In genomic region chr6:31829633-31830492, GRCh38 we compare ENCODE assay signal across 1 cellular context.
TF ChIP-seq lines count a peak whose summit lies in the region.

No MANE protein-coding gene starts in this region.

TF ChIP-seq in K562, 482 proteins besides CTCF, POLR2A, EP300 and RAD21 (continued from another document and continues in another):
- peak; percentile 13 to 71; a peak in 2 of 4 replicates for TF ChIP-seq SIN3A (IDR thresholded peaks at IDR 0.05; ENCODE audit: borderline replicate concordance in 2 of 2, control insufficient read depth in 1 of 2, low read depth in 2 of 2, low read length in 2 of 2)
- TF ChIP-seq NR4A1 (CRISPR knock-in tag; IDR thresholded peaks at IDR 0.05): no peak
- TF ChIP-seq NR4A1 (tag; IDR thresholded peaks at IDR 0.05): no peak
- TF ChIP-seq JUND (IDR thresholded peaks at IDR 0.05; ENCODE audit: borderline replicate concordance, low read depth, low read length): no peak
- no peak for TF ChIP-seq JUND (tag; IDR thresholded peaks at IDR 0.05; ENCODE audit: borderline replicate concordance, low read depth, low read length)
- TF ChIP-seq MYBL2 (IDR thresholded peaks at IDR 0.05; ENCODE audit: low read depth): no peak
- TF ChIP-seq MYBL2 (CRISPR knock-in tag; IDR thresholded peaks at IDR 0.05; ENCODE audit: borderline replicate concordance): no peak
- TF ChIP-seq GTF2E2 (tag; IDR thresholded peaks at IDR 0.05): no peak
- TF ChIP-seq ZBED1 (IDR thresholded peaks at IDR 0.05): peak; percentile 59; the same call in 1 of the 2 replicates
- no peak for TF ChIP-seq FOXK1 (CRISPR knock-in tag; IDR thresholded peaks at IDR 0.05; ENCODE audit: borderline replicate concordance)
- TF ChIP-seq ASH1L (IDR thresholded peaks at IDR 0.05; ENCODE audit: borderline replicate concordance, low read depth, partially characterized antibody): no peak
- no peak; the same call in 1 of the 2 replicates for TF ChIP-seq ESRRA (IDR thresholded peaks at IDR 0.05; ENCODE audit: borderline replicate concordance, low read depth)
- peak; percentile 73; the same call in 1 of the 2 replicates for TF ChIP-seq ARID3A (IDR thresholded peaks at IDR 0.05; ENCODE audit: borderline replicate concordance, low read depth, low read length)
- TF ChIP-seq FOXK2 (conservative IDR thresholded peaks at IDR 0.05 in 1 of 2, IDR thresholded peaks at IDR 0.05 in 1 of 2; ENCODE audit: low read depth in 2 of 2): peak; percentile 63 to 78
- peak; percentile 57; the same call in 1 of the 2 replicates for TF ChIP-seq NCOA1 (IDR thresholded peaks at IDR 0.05; ENCODE audit: low read depth)
- no peak for TF ChIP-seq HNRNPL (IDR thresholded peaks at IDR 0.05; ENCODE audit: low read depth, low read length)
- no peak for TF ChIP-seq ZBTB11 (CRISPR knock-in tag; IDR thresholded peaks at IDR 0.05)
- 0 out of 2 replicates have a peak, but pooled peaks have one; percentile 58 for TF ChIP-seq ZNF436 (CRISPR knock-in tag; IDR thresholded peaks at IDR 0.05)
- no peak for TF ChIP-seq PHF21A (IDR thresholded peaks at IDR 0.05; ENCODE audit: borderline replicate concordance, low read depth)
- 0 out of 2 replicates have a peak, but pooled peaks have one; percentile 68 for TF ChIP-seq ZNF165 (CRISPR knock-in tag; IDR thresholded peaks at IDR 0.05; ENCODE audit: borderline replicate concordance)
- TF ChIP-seq ZFP91 (CRISPR knock-in tag; IDR thresholded peaks at IDR 0.05): peak; percentile 80
- TF ChIP-seq CGGBP1 (CRISPR knock-in tag; IDR thresholded peaks at IDR 0.05): peak; percentile 87
- TF ChIP-seq SIN3B (IDR thresholded peaks at IDR 0.05; ENCODE audit: low read depth): no peak
- TF ChIP-seq HES1 (IDR thresholded peaks at IDR 0.05; ENCODE audit: low read depth): no peak
- TF ChIP-seq MCM7 (IDR thresholded peaks at IDR 0.05): no peak
- TF ChIP-seq ZNF766 (CRISPR knock-in tag; conservative IDR thresholded peaks at IDR 0.05): no peak
- peak; percentile 79 for TF ChIP-seq FOXJ2 (tag; IDR thresholded peaks at IDR 0.05)
- TF ChIP-seq ZNF431 (CRISPR knock-in tag; IDR thresholded peaks at IDR 0.05): no peak
- TF ChIP-seq PTRF (tag; IDR thresholded peaks at IDR 0.05): no peak
- peak; percentile 31; the same call in 1 of the 2 replicates for TF ChIP-seq SMAD4 (CRISPR knock-in tag; conservative IDR thresholded peaks at IDR 0.05)
- TF ChIP-seq SAP30 (IDR thresholded peaks at IDR 0.05; ENCODE audit: borderline replicate concordance, insufficient read depth, low read depth, low read length, poor library complexity, severe bottlenecking): no peak
- no peak for TF ChIP-seq BRF1 (IDR thresholded peaks at IDR 0.05; ENCODE audit: borderline replicate concordance, extremely low read depth, insufficient read length)
- TF ChIP-seq HCFC1 (IDR thresholded peaks at IDR 0.05; ENCODE audit: low read depth, low read length): no peak
- no peak for TF ChIP-seq RBM15 (IDR thresholded peaks at IDR 0.05; ENCODE audit: insufficient read depth, low read length)
- TF ChIP-seq SP1 (CRISPR knock-in tag; IDR thresholded peaks at IDR 0.05): no peak
- TF ChIP-seq ZNF668 (CRISPR knock-in tag; IDR thresholded peaks at IDR 0.05): no peak
- 0 out of 2 replicates have a peak, but pooled peaks have one; percentile 23 for TF ChIP-seq SMARCA4 (IDR thresholded peaks at IDR 0.05)
- no peak for TF ChIP-seq KHSRP (IDR thresholded peaks at IDR 0.05)
- no peak for TF ChIP-seq PHF20 (IDR thresholded peaks at IDR 0.05; ENCODE audit: partially characterized antibody)
- no peak for TF ChIP-seq PRDM10 (IDR thresholded peaks at IDR 0.05; ENCODE audit: partially characterized antibody)
- peak; percentile 75; the same call in 1 of the 2 replicates for TF ChIP-seq ZBTB17 (CRISPR knock-in tag; IDR thresholded peaks at IDR 0.05)
- no peak; the same call in 1 of the 2 replicates for TF ChIP-seq PHF8 (IDR thresholded peaks at IDR 0.05; ENCODE audit: borderline replicate concordance, low read length)
- no peak for TF ChIP-seq PTTG1 (tag; IDR thresholded peaks at IDR 0.05; ENCODE audit: low read depth)
- TF ChIP-seq THAP7 (CRISPR knock-in tag; IDR thresholded peaks at IDR 0.05): no peak
- TF ChIP-seq ZC3H11A (IDR thresholded peaks at IDR 0.05; ENCODE audit: low read depth, low read length): no peak
- no peak for TF ChIP-seq TAF7 (tag; IDR thresholded peaks at IDR 0.05)
- TF ChIP-seq ZBTB2 (IDR thresholded peaks at IDR 0.05): no peak
- TF ChIP-seq ZNF274 (IDR thresholded peaks at IDR 0.05; ENCODE audit: borderline replicate concordance, low read depth, low read length): no peak
- no peak for TF ChIP-seq THRB (CRISPR knock-in tag; conservative IDR thresholded peaks at IDR 0.05)
- no peak for TF ChIP-seq ZNF280A (IDR thresholded peaks at IDR 0.05; ENCODE audit: low read depth, partially characterized antibody)
- TF ChIP-seq CBFA2T3 (IDR thresholded peaks at IDR 0.05): no peak
- TF ChIP-seq JUN (IDR thresholded peaks at IDR 0.05; ENCODE audit: borderline replicate concordance, low read depth, low read length): no peak
- TF ChIP-seq JUN (CRISPR knock-in tag; IDR thresholded peaks at IDR 0.05; ENCODE audit: borderline replicate concordance): no peak
- 0 out of 2 replicates have a peak, but pooled peaks have one; percentile 17 for TF ChIP-seq SNIP1 (IDR thresholded peaks at IDR 0.05; ENCODE audit: low read depth)
- peak in 1 of 2 experiments; percentile 68; a peak in 2 of 4 replicates for TF ChIP-seq TEAD1 (CRISPR knock-in tag; IDR thresholded peaks at IDR 0.05)
- no peak for TF ChIP-seq LCOR (CRISPR knock-in tag; IDR thresholded peaks at IDR 0.05)
